ENCODE assay signal across 1 cellular context in the genomic region with DNA sequence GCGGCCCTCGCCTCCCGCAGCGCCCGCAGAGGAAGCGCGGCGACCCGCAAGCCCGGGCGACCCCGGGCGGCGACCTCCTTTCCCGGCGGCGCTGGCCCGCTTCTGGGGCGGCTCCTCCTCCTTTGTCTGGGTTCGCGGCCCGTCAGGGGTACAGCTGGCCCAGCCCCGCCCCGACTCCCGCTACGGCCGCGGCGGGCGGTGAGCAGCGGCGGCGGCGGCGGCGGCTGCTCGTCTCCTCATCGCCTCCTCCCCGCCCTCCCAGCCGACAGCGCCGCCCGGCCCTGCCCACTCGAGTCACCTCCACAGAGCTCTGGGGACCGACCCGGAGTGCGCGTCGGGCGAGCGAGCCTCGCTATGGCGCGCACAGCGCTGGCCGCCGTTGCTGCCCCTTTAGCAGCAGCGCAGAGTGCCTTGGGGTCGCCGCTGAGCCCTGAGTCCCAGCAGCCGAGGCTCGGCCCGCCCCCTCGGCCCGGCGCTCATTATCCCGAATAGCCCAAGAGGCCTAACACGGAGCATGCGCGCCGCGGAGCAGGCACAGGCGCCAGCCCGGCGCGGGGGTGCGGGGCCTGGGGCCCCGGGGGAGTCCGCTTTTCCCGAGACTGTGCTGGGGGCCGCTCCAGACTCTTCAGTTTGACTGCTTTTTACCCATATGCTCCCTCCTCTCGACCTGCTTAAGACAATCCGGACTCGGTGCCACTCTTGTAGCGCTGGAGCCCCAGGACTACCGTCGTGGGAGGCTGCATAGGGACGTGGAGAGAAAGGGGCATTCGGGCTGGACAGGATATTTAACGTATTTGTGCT.
TF ChIP-seq lines count a peak whose summit lies in the region.

Gene SOS2, minus strand, starts transcription at position 104 of the 801 bp plus-strand sequence. CDS start 295 bp downstream, outside the sequence.

TF ChIP-seq in HepG2, 621 proteins besides CTCF, POLR2A, EP300 and RAD21 (continued from another document and continues in another):
- peak; percentile 93 for TF ChIP-seq ARID4A (CRISPR knock-in tag; IDR thresholded peaks at IDR 0.05; ENCODE audit: borderline replicate concordance)
- no peak for TF ChIP-seq ARID2 (CRISPR knock-in tag; IDR thresholded peaks at IDR 0.05; ENCODE audit: borderline replicate concordance)
- 0 out of 2 replicates have a peak, but pooled peaks have one; percentile 61 for TF ChIP-seq ZNF510 (CRISPR knock-in tag; IDR thresholded peaks at IDR 0.05; ENCODE audit: low read depth)
- TF ChIP-seq, protein P1, sequence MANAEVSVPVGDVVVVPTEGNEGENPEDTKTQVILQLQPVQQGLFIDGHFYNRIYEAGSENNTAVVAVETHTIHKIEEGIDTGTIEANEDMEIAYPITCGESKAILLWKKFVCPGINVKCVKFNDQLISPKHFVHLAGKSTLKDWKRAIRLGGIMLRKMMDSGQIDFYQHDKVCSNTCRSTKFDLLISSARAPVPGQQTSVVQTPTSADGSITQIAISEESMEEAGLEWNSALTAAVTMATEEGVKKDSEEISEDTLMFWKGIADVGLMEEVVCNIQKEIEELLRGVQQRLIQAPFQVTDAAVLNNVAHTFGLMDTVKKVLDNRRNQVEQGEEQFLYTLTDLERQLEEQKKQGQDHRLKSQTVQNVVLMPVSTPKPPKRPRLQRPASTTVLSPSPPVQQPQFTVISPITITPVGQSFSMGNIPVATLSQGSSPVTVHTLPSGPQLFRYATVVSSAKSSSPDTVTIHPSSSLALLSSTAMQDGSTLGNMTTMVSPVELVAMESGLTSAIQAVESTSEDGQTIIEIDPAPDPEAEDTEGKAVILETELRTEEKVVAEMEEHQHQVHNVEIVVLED (CRISPR knock-in tag; IDR thresholded peaks at IDR 0.05; ENCODE audit: borderline replicate concordance) = no peak
- peak; percentile 88 for TF ChIP-seq MXD1 (CRISPR knock-in tag; IDR thresholded peaks at IDR 0.05)
- peak; percentile 71; the same call in 1 of the 2 replicates for TF ChIP-seq ZNF235 (CRISPR knock-in tag; IDR thresholded peaks at IDR 0.05; ENCODE audit: borderline replicate concordance)
- TF ChIP-seq ZFP36L2 (CRISPR knock-in tag; IDR thresholded peaks at IDR 0.05) = no peak
- peak; percentile 78; the same call in 1 of the 2 replicates for TF ChIP-seq ZNF788 (CRISPR knock-in tag; IDR thresholded peaks at IDR 0.05; ENCODE audit: borderline replicate concordance)
- TF ChIP-seq ZNF704 (CRISPR knock-in tag; IDR thresholded peaks at IDR 0.05; ENCODE audit: borderline replicate concordance) = peak; percentile 77; the same call in 1 of the 2 replicates
- TF ChIP-seq CAMTA2 (CRISPR knock-in tag; IDR thresholded peaks at IDR 0.05; ENCODE audit: borderline replicate concordance) = 0 out of 2 replicates have a peak, but pooled peaks have one; percentile 70
- TF ChIP-seq AGO1 (IDR thresholded peaks at IDR 0.05; ENCODE audit: low read depth, low read length, poor library complexity, severe bottlenecking) = no peak
- no peak for TF ChIP-seq GLMP (CRISPR knock-in tag; IDR thresholded peaks at IDR 0.05; ENCODE audit: borderline replicate concordance)
- no peak for TF ChIP-seq ADNP (CRISPR knock-in tag; IDR thresholded peaks at IDR 0.05)
- TF ChIP-seq IRF2 (CRISPR knock-in tag; IDR thresholded peaks at IDR 0.05) = no peak; the same call in 1 of the 2 replicates
- TF ChIP-seq, protein P2, sequence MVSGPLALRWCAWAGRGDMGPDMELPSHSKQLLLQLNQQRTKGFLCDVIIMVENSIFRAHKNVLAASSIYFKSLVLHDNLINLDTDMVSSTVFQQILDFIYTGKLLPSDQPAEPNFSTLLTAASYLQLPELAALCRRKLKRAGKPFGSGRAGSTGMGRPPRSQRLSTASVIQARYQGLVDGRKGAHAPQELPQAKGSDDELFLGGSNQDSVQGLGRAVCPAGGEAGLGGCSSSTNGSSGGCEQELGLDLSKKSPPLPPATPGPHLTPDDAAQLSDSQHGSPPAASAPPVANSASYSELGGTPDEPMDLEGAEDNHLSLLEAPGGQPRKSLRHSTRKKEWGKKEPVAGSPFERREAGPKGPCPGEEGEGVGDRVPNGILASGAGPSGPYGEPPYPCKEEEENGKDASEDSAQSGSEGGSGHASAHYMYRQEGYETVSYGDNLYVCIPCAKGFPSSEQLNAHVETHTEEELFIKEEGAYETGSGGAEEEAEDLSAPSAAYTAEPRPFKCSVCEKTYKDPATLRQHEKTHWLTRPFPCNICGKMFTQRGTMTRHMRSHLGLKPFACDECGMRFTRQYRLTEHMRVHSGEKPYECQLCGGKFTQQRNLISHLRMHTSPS (CRISPR knock-in tag; IDR thresholded peaks at IDR 0.05; ENCODE audit: low read depth) = no peak
- TF ChIP-seq, protein P3, sequence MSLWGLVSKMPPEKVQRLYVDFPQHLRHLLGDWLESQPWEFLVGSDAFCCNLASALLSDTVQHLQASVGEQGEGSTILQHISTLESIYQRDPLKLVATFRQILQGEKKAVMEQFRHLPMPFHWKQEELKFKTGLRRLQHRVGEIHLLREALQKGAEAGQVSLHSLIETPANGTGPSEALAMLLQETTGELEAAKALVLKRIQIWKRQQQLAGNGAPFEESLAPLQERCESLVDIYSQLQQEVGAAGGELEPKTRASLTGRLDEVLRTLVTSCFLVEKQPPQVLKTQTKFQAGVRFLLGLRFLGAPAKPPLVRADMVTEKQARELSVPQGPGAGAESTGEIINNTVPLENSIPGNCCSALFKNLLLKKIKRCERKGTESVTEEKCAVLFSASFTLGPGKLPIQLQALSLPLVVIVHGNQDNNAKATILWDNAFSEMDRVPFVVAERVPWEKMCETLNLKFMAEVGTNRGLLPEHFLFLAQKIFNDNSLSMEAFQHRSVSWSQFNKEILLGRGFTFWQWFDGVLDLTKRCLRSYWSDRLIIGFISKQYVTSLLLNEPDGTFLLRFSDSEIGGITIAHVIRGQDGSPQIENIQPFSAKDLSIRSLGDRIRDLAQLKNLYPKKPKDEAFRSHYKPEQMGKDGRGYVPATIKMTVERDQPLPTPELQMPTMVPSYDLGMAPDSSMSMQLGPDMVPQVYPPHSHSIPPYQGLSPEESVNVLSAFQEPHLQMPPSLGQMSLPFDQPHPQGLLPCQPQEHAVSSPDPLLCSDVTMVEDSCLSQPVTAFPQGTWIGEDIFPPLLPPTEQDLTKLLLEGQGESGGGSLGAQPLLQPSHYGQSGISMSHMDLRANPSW (CRISPR knock-in tag; IDR thresholded peaks at IDR 0.05; ENCODE audit: borderline replicate concordance) = no peak
- TF ChIP-seq, protein P4, sequence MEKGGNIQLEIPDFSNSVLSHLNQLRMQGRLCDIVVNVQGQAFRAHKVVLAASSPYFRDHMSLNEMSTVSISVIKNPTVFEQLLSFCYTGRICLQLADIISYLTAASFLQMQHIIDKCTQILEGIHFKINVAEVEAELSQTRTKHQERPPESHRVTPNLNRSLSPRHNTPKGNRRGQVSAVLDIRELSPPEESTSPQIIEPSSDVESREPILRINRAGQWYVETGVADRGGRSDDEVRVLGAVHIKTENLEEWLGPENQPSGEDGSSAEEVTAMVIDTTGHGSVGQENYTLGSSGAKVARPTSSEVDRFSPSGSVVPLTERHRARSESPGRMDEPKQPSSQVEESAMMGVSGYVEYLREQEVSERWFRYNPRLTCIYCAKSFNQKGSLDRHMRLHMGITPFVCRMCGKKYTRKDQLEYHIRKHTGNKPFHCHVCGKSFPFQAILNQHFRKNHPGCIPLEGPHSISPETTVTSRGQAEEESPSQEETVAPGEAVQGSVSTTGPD (CRISPR knock-in tag; IDR thresholded peaks at IDR 0.05) = no peak
- TF ChIP-seq ZSCAN9 (CRISPR knock-in tag; IDR thresholded peaks at IDR 0.05; ENCODE audit: borderline replicate concordance) = peak; percentile 31; the same call in 1 of the 2 replicates
- TF ChIP-seq ZNF83 (CRISPR knock-in tag; IDR thresholded peaks at IDR 0.05; ENCODE audit: borderline replicate concordance) = peak; percentile 51; the same call in 1 of the 2 replicates
- TF ChIP-seq ZNF724P (CRISPR knock-in tag; IDR thresholded peaks at IDR 0.05; ENCODE audit: borderline replicate concordance) = no peak
- TF ChIP-seq ZBTB8A (CRISPR knock-in tag; IDR thresholded peaks at IDR 0.05; ENCODE audit: borderline replicate concordance, low read depth) = no peak
- no peak for TF ChIP-seq ZUFSP (CRISPR knock-in tag; IDR thresholded peaks at IDR 0.05; ENCODE audit: borderline replicate concordance)
- no peak for TF ChIP-seq RFX5 (IDR thresholded peaks at IDR 0.05; ENCODE audit: low read depth, low read length)
- TF ChIP-seq ZNF513 (CRISPR knock-in tag; conservative IDR thresholded peaks at IDR 0.05) = no peak
- TF ChIP-seq JUN (CRISPR knock-in tag; IDR thresholded peaks at IDR 0.05) = no peak
- 0 out of 2 replicates have a peak, but pooled peaks have one; percentile 37 for TF ChIP-seq ZIK1 (CRISPR knock-in tag; IDR thresholded peaks at IDR 0.05; ENCODE audit: borderline replicate concordance, low read depth)
- no peak for TF ChIP-seq NFE2L1 (CRISPR knock-in tag; IDR thresholded peaks at IDR 0.05; ENCODE audit: borderline replicate concordance)
- TF ChIP-seq SMAD3 (CRISPR knock-in tag; IDR thresholded peaks at IDR 0.05) = peak; percentile 58; the same call in 1 of the 2 replicates
- TF ChIP-seq ERF (CRISPR knock-in tag; IDR thresholded peaks at IDR 0.05) = peak; percentile 48; the same call in 1 of the 2 replicates
- TF ChIP-seq HMGA1 (CRISPR knock-in tag; conservative IDR thresholded peaks at IDR 0.05) = no peak
- no peak; the same call in 1 of the 2 replicates for TF ChIP-seq GZF1 (CRISPR knock-in tag; IDR thresholded peaks at IDR 0.05)
